Comparison of ENCODE assay signal across 10 cellular contexts in the genomic region with DNA sequence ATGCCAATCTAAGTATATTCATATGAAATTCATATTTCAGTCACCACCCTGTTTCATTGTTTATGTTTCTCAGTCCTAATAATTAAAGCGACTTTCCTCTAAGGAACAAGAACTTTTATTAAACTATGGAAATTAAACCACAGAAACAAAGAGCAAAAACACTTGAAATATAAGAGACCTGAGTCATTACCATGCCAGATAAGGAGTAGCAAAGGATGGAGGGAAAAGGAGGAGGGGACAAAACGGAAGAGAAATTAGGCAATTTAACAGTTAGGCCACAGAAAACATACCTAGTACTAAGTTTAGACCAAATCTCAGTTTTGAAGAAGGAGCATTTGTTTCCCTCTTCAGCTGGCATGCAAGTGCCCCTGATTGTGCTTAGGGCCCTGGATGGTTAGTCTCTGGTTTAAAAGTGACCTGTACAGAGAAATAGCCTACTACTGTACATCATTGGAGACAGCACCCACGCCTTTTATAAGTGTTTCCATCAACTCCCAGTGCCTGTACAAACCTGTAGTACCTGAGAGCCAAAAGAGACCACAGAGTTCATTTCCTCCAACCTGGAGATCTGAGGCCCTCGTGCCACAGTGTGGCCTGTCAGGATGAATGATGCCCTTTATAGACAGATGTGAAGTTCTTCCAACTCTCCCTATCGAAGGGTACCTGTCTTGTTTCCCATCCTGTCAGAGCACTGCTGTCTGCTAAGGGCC.
DNase-seq lines count a peak whose midpoint lies in the region; ATAC-seq and TF ChIP-seq lines count a peak whose summit lies in the region.
"Had no signal": no experiment of that assay in that cellular context is flagged by ENCODE, and none has a peak within 500 bp of the region (broad histone marks: within the 10 kb centered on the region; RNA-seq: fewer than 3 reads in every experiment).

No MANE protein-coding gene starts in this region.

- peak overlapping the region; percentile 66 for H3K27ac Mint-ChIP-seq in activated naive CD8-positive, alpha-beta T cell
- H3K27ac Mint-ChIP-seq in activated naive CD8-positive, alpha-beta T cell treated with anti-CD3 and anti-CD28 coated beads, Interleukin-2, amount 50 U/mL, for 24 hours: no peak overlapping the region

- no peak for DNase-seq in activated naive CD8-positive, alpha-beta T cell treated with anti-CD3 and anti-CD28 coated beads, Interleukin-2, amount 50 U/mL, for 24 hours
- peak; percentile 22 to 40 for DNase-seq in NOMO-1 (lab: John Stamatoyannopoulos, UW; ENCODE audit: unreplicated experiment in 2 of 2)
- DNase-seq in epithelial cell of esophagus (ENCODE audit: low read depth): peak; percentile 44
- no peak for DNase-seq in vagina (ENCODE audit: extremely low spot score in 2 of 2)
- no peak for DNase-seq in SK-N-DZ (ENCODE audit: low spot score)
- DNase-seq in medulla oblongata (ENCODE audit: extremely low spot score): no peak
- DNase-seq: COR-L47, NCI-H2171 treated with DMSO at 0.1 percent for 48 hours had no signal

- H3K9me3 Mint-ChIP-seq in activated naive CD8-positive, alpha-beta T cell (ENCODE audit: low read depth): no peaks in the 10 kb centered on the region
- no peaks in the 10 kb centered on the region for H3K9me3 Mint-ChIP-seq in activated naive CD8-positive, alpha-beta T cell treated with anti-CD3 and anti-CD28 coated beads, Interleukin-2, amount 50 U/mL, for 24 hours

- ATAC-seq in activated naive CD8-positive, alpha-beta T cell treated with anti-CD3 and anti-CD28 coated beads, Interleukin-2, amount 50 U/mL, for 24 hours: no peak
- no peak for ATAC-seq in GM21528 (IDR thresholded peaks at IDR 0.05; ENCODE audit: low FRiP score, unreplicated experiment)

- H3K27me3 ChIP-seq in vagina: no peaks in the 10 kb centered on the region

- H3K9me3 ChIP-seq in vagina: no peaks in the 10 kb centered on the region

- intact Hi-C loops in vagina (cut with DNase I): no loop called here

- TF ChIP-seq POLR2A in vagina (IDR thresholded peaks at IDR 0.05): no peak

- H3K27me3 Mint-ChIP-seq in activated naive CD8-positive, alpha-beta T cell: no peaks in the 10 kb centered on the region
- no peaks in the 10 kb centered on the region for H3K27me3 Mint-ChIP-seq in activated naive CD8-positive, alpha-beta T cell treated with anti-CD3 and anti-CD28 coated beads, Interleukin-2, amount 50 U/mL, for 24 hours

- peaks cover 67% of the 10 kb centered on the region for H3K4me1 ChIP-seq in vagina

- H3K36me3 Mint-ChIP-seq in activated naive CD8-positive, alpha-beta T cell: peaks cover 2% of the 10 kb centered on the region
- no peaks in the 10 kb centered on the region for H3K36me3 Mint-ChIP-seq in activated naive CD8-positive, alpha-beta T cell treated with anti-CD3 and anti-CD28 coated beads, Interleukin-2, amount 50 U/mL, for 24 hours (ENCODE audit: low read depth)

- no peaks in the 10 kb centered on the region for H3K36me3 ChIP-seq in vagina

- H3K4me3 ChIP-seq in epithelial cell of esophagus (ENCODE audit: low read length) (no peak overlapping the region), vagina (no peak overlapping the region)

- H3K27ac ChIP-seq in vagina: peak overlapping the region; percentile 20

- no peak overlapping the region for H3K4me3 Mint-ChIP-seq in activated naive CD8-positive, alpha-beta T cell
- no peak overlapping the region for H3K4me3 Mint-ChIP-seq in activated naive CD8-positive, alpha-beta T cell treated with anti-CD3 and anti-CD28 coated beads, Interleukin-2, amount 50 U/mL, for 24 hours

- H3K4me1 Mint-ChIP-seq in activated naive CD8-positive, alpha-beta T cell (ENCODE audit: low read depth): peaks cover 48% of the 10 kb centered on the region
- peaks cover 40% of the 10 kb centered on the region for H3K4me1 Mint-ChIP-seq in activated naive CD8-positive, alpha-beta T cell treated with anti-CD3 and anti-CD28 coated beads, Interleukin-2, amount 50 U/mL, for 24 hours

- TF ChIP-seq CTCF in epithelial cell of esophagus (IDR thresholded peaks at IDR 0.05; ENCODE audit: insufficient read depth, low read depth, low read length, missing control alignments) (no peak), vagina (IDR thresholded peaks at IDR 0.05) (no peak)

Comparison
In these comparisons a context has a peak if more than half of its experiments do, and no peak if none do; other contexts are left out.
1. DNase-seq: peak in NOMO-1 (2 of 2) and epithelial cell of esophagus (single experiment); none in activated naive CD8-positive, alpha-beta T cell treated with anti-CD3 and anti-CD28 coated beads, Interleukin-2, amount 50 U/mL, for 24 hours (single experiment), vagina (0 of 2), SK-N-DZ (single experiment) and medulla oblongata (single experiment).